In the genomic region with DNA sequence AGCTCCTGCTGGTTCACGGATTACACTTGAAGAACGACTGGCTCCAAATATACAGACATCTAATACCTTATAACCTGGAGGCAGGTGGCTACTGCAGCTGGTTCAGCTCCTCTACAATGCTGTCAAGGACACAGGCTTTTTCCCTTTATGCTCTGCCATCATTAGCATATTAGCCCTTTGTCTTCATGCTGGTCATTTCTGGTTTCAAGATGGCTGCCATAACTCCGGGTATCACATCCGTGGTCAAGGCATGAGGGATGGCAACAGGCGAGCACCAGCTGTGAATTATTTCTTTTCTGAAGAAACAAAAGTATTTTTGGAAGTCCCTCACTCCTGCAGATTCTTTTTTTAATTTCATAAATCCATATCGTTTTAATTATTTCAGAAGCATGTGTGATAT, we compare ENCODE assay signal across 16 cellular contexts.
"Had no signal": no experiment of that assay in that cellular context is flagged by ENCODE, and none has a peak within 500 bp of the region (broad histone marks: within the 10 kb centered on the region; RNA-seq: fewer than 3 reads in every experiment).

No MANE protein-coding gene starts in this region.

- H3K27ac ChIP-seq: ascending aorta, breast epithelium, psoas muscle, suprapubic skin had no signal

- H3K27me3 Mint-ChIP-seq: activated CD4-positive, alpha-beta T cell treated with anti-CD3 and anti-CD28 coated beads for 36 hours; activated naive CD4-positive, alpha-beta T cell treated with anti-CD3 and anti-CD28 coated beads, Interleukin-2, amount 10 ng/mL, durations not matched to agents 7 days and 5 days; stimulated activated naive CD8-positive, alpha-beta T cell treated with anti-CD3 and anti-CD28 coated beads, Interleukin-15, Interleukin-2, amounts not matched to agents 100 ng/mL and 50 ng/mL, for 24 hours had no signal

- H3K27ac Mint-ChIP-seq: activated CD4-positive, alpha-beta memory T cell treated with anti-CD3 and anti-CD28 coated beads for 36 hours; activated CD4-positive, alpha-beta T cell treated with anti-CD3 and anti-CD28 coated beads for 36 hours; activated CD8-positive, alpha-beta memory T cell treated with anti-CD3 and anti-CD28 coated beads, Interleukin-2, amount 10 ng/mL, durations not matched to agents 7 days and 5 days; activated naive CD4-positive, alpha-beta T cell treated with anti-CD3 and anti-CD28 coated beads, Interleukin-2, amount 10 ng/mL, durations not matched to agents 7 days and 5 days; activated T-cell treated with anti-CD3 and anti-CD28 coated beads, Interleukin-2, amount 50 U/mL, for 24 hours; effector memory CD8-positive, alpha-beta T cell; immature natural killer cell; stimulated activated naive CD8-positive, alpha-beta T cell treated with anti-CD3 and anti-CD28 coated beads, Interleukin-15, Interleukin-2, amounts not matched to agents 100 ng/mL and 50 ng/mL, for 24 hours had no signal

- H3K4me1 ChIP-seq: ascending aorta, breast epithelium, psoas muscle, suprapubic skin had no signal

- H3K36me3 Mint-ChIP-seq: activated CD4-positive, alpha-beta memory T cell treated with anti-CD3 and anti-CD28 coated beads for 36 hours; activated CD8-positive, alpha-beta memory T cell treated with anti-CD3 and anti-CD28 coated beads, Interleukin-2, amount 10 ng/mL, durations not matched to agents 7 days and 5 days; activated naive CD4-positive, alpha-beta T cell treated with anti-CD3 and anti-CD28 coated beads, Interleukin-2, amount 10 ng/mL, durations not matched to agents 7 days and 5 days; immature natural killer cell had no signal

- H3K27me3 ChIP-seq: ascending aorta, breast epithelium, suprapubic skin had no signal

- H3K36me3 ChIP-seq: ascending aorta, breast epithelium, suprapubic skin had no signal

- H3K4me1 Mint-ChIP-seq: activated CD4-positive, alpha-beta T cell treated with anti-CD3 and anti-CD28 coated beads for 36 hours; activated CD8-positive, alpha-beta memory T cell treated with anti-CD3 and anti-CD28 coated beads, Interleukin-2, amount 10 ng/mL, durations not matched to agents 7 days and 5 days; activated naive CD4-positive, alpha-beta T cell treated with anti-CD3 and anti-CD28 coated beads, Interleukin-2, amount 10 ng/mL, durations not matched to agents 7 days and 5 days; immature natural killer cell had no signal

- H3K9me3 ChIP-seq: ascending aorta, breast epithelium, psoas muscle, suprapubic skin had no signal

- DNase-seq: activated CD4-positive, alpha-beta memory T cell treated with anti-CD3 and anti-CD28 coated beads for 36 hours; activated CD4-positive, alpha-beta T cell treated with anti-CD3 and anti-CD28 coated beads for 36 hours; activated CD8-positive, alpha-beta memory T cell treated with anti-CD3 and anti-CD28 coated beads, Interleukin-2, amount 10 ng/mL, durations not matched to agents 7 days and 5 days; activated naive CD4-positive, alpha-beta T cell treated with anti-CD3 and anti-CD28 coated beads, Interleukin-2, amount 10 ng/mL, durations not matched to agents 7 days and 5 days; activated T-cell treated with anti-CD3 and anti-CD28 coated beads, Interleukin-2, amount 50 U/mL, for 24 hours; cerebellar nuclear complex; dermis blood vessel endothelial cell; effector memory CD8-positive, alpha-beta T cell; foreskin melanocyte; immature natural killer cell; psoas muscle had no signal

- H3K9me3 Mint-ChIP-seq: activated CD4-positive, alpha-beta memory T cell treated with anti-CD3 and anti-CD28 coated beads for 36 hours; activated naive CD4-positive, alpha-beta T cell treated with anti-CD3 and anti-CD28 coated beads, Interleukin-2, amount 10 ng/mL, durations not matched to agents 7 days and 5 days; activated T-cell treated with anti-CD3 and anti-CD28 coated beads, Interleukin-2, amount 50 U/mL, for 24 hours; effector memory CD8-positive, alpha-beta T cell; immature natural killer cell; stimulated activated naive CD8-positive, alpha-beta T cell treated with anti-CD3 and anti-CD28 coated beads, Interleukin-15, Interleukin-2, amounts not matched to agents 100 ng/mL and 50 ng/mL, for 24 hours had no signal

- ATAC-seq: activated CD4-positive, alpha-beta T cell treated with anti-CD3 and anti-CD28 coated beads for 36 hours; activated CD8-positive, alpha-beta memory T cell treated with anti-CD3 and anti-CD28 coated beads, Interleukin-2, amount 10 ng/mL, durations not matched to agents 7 days and 5 days; effector memory CD8-positive, alpha-beta T cell; psoas muscle; sciatic nerve had no signal

- H3K4me3 Mint-ChIP-seq: activated CD4-positive, alpha-beta memory T cell treated with anti-CD3 and anti-CD28 coated beads for 36 hours; activated CD4-positive, alpha-beta T cell treated with anti-CD3 and anti-CD28 coated beads for 36 hours; activated CD8-positive, alpha-beta memory T cell treated with anti-CD3 and anti-CD28 coated beads, Interleukin-2, amount 10 ng/mL, durations not matched to agents 7 days and 5 days; activated naive CD4-positive, alpha-beta T cell treated with anti-CD3 and anti-CD28 coated beads, Interleukin-2, amount 10 ng/mL, durations not matched to agents 7 days and 5 days; activated T-cell treated with anti-CD3 and anti-CD28 coated beads, Interleukin-2, amount 50 U/mL, for 24 hours; effector memory CD8-positive, alpha-beta T cell; immature natural killer cell; stimulated activated naive CD8-positive, alpha-beta T cell treated with anti-CD3 and anti-CD28 coated beads, Interleukin-15, Interleukin-2, amounts not matched to agents 100 ng/mL and 50 ng/mL, for 24 hours had no signal

- H3K4me3 ChIP-seq: ascending aorta, breast epithelium, psoas muscle, suprapubic skin had no signal
